Comparison of ENCODE assay signal across 8 cellular contexts in the genomic region with DNA sequence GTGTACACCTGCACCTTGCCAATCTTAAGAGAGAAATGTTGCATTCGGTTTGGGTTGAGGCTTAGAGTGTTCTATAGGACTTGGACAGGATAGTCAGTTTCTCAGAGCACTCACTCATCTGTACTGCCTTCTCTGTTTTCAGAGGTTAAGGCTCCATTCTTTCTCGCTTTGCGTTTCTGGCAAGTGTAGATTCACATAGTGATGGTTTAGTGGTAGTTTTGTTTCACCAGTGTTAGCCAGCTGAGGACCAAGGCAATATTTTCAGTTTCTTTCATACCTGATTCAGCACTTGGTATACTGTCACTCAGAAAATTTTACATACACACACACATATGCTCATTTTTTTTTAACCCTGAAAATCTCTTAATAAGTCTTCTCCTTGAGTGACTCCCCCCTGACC. TPM values are rescaled to one million over a fixed set of nuclear protein-coding genes. Genes with fewer than 3 reads are reported as not detected.
DNase-seq lines count a peak whose midpoint lies in the region; ATAC-seq and TF ChIP-seq lines count a peak whose summit lies in the region.

No MANE protein-coding gene starts in this region.

- no peaks in the 10 kb centered on the region for H3K9me3 ChIP-seq in iPS-15b (ENCODE audit: control insufficient read depth, insufficient read depth, low read length)

- no peak for DNase-seq in T-helper 1 cell
- DNase-seq in activated CD8-positive, alpha-beta T cell treated with anti-CD3 and anti-CD28 coated beads for 36 hours, result no peak
- DNase-seq in stimulated activated naive CD8-positive, alpha-beta T cell treated with anti-CD3 and anti-CD28 coated beads, Interleukin-15, amount 100 ng/mL, for 72 hours, result no peak
- no peak for DNase-seq in NCI-H1436 treated with DMSO at 0.1 percent for 48 hours (lab: John Stamatoyannopoulos, UW)
- no peak for DNase-seq in NCI-H2081 (lab: John Stamatoyannopoulos, UW)
- DNase-seq in NCI-H774 (lab: John Stamatoyannopoulos, UW), result no peak

- H3K4me1 ChIP-seq in iPS-15b (ENCODE audit: control insufficient read depth, insufficient read depth, low read length), result peaks cover 3% of the 10 kb centered on the region

- no peaks in the 10 kb centered on the region for H3K27me3 ChIP-seq in iPS-15b (ENCODE audit: control insufficient read depth, insufficient read depth, low read length)

- H3K9me3 Mint-ChIP-seq in T-helper 1 cell treated with Interleukin-12 subunit alpha and Interleukin-12 subunit beta and Interleukin-4 antibody, amounts not matched to agents 30 μg/mL and 1 μg/mL, for 36 hours, result no peaks in the 10 kb centered on the region
- H3K9me3 Mint-ChIP-seq in activated CD8-positive, alpha-beta T cell treated with anti-CD3 and anti-CD28 coated beads for 36 hours, result no peaks in the 10 kb centered on the region
- no peaks in the 10 kb centered on the region for H3K9me3 Mint-ChIP-seq in stimulated activated naive CD8-positive, alpha-beta T cell treated with anti-CD3 and anti-CD28 coated beads, Interleukin-15, amount 100 ng/mL, for 72 hours

- POLR2A ChIA-PET in activated CD8-positive, alpha-beta T cell treated with anti-CD3 and anti-CD28 coated beads for 36 hours (lab: Charles Lee), result interaction anchor here (0.8 to 3.2 kb wide), 6 partner anchors 16 to 39 kb away, joined by 3 to 18 read pairs (median 3); a partner anchor contains a TSS

- H3K4me1 Mint-ChIP-seq in T-helper 1 cell treated with Interleukin-12 subunit alpha and Interleukin-12 subunit beta and Interleukin-4 antibody, amounts not matched to agents 30 μg/mL and 1 μg/mL, for 36 hours (ENCODE audit: low read depth), result peaks cover 43% of the 10 kb centered on the region
- H3K4me1 Mint-ChIP-seq in activated CD8-positive, alpha-beta T cell treated with anti-CD3 and anti-CD28 coated beads for 36 hours (ENCODE audit: low read depth), result peaks cover 37% of the 10 kb centered on the region
- peaks cover 47% of the 10 kb centered on the region for H3K4me1 Mint-ChIP-seq in stimulated activated naive CD8-positive, alpha-beta T cell treated with anti-CD3 and anti-CD28 coated beads, Interleukin-15, amount 100 ng/mL, for 72 hours

- intact Hi-C loops in activated CD8-positive, alpha-beta T cell treated with anti-CD3 and anti-CD28 coated beads for 36 hours (cut with micrococcal nuclease), result loop anchor here (5.0 kb wide), 1 partner anchor 35 kb away; a partner anchor contains a TSS

- ATAC-seq in activated CD8-positive, alpha-beta T cell treated with anti-CD3 and anti-CD28 coated beads for 36 hours, result no peak
- ATAC-seq in stimulated activated naive CD8-positive, alpha-beta T cell treated with anti-CD3 and anti-CD28 coated beads, Interleukin-15, amount 100 ng/mL, for 72 hours, result no peak

- peaks cover 31% of the 10 kb centered on the region for H3K36me3 Mint-ChIP-seq in T-helper 1 cell treated with Interleukin-12 subunit alpha and Interleukin-12 subunit beta and Interleukin-4 antibody, amounts not matched to agents 30 μg/mL and 1 μg/mL, for 36 hours (ENCODE audit: low read depth)
- H3K36me3 Mint-ChIP-seq in activated CD8-positive, alpha-beta T cell treated with anti-CD3 and anti-CD28 coated beads for 36 hours (ENCODE audit: low read depth), result peaks cover 19% of the 10 kb centered on the region

- peak overlapping the region; percentile 93 for H3K4me3 Mint-ChIP-seq in T-helper 1 cell treated with Interleukin-12 subunit alpha and Interleukin-12 subunit beta and Interleukin-4 antibody, amounts not matched to agents 30 μg/mL and 1 μg/mL, for 36 hours
- peak overlapping the region; percentile 89 for H3K4me3 Mint-ChIP-seq in activated CD8-positive, alpha-beta T cell treated with anti-CD3 and anti-CD28 coated beads for 36 hours
- peak overlapping the region; percentile 95 for H3K4me3 Mint-ChIP-seq in stimulated activated naive CD8-positive, alpha-beta T cell treated with anti-CD3 and anti-CD28 coated beads, Interleukin-15, amount 100 ng/mL, for 72 hours

- H3K27me3 Mint-ChIP-seq in T-helper 1 cell treated with Interleukin-12 subunit alpha and Interleukin-12 subunit beta and Interleukin-4 antibody, amounts not matched to agents 30 μg/mL and 1 μg/mL, for 36 hours (ENCODE audit: low read depth), result no peaks in the 10 kb centered on the region
- no peaks in the 10 kb centered on the region for H3K27me3 Mint-ChIP-seq in activated CD8-positive, alpha-beta T cell treated with anti-CD3 and anti-CD28 coated beads for 36 hours
- no peaks in the 10 kb centered on the region for H3K27me3 Mint-ChIP-seq in stimulated activated naive CD8-positive, alpha-beta T cell treated with anti-CD3 and anti-CD28 coated beads, Interleukin-15, amount 100 ng/mL, for 72 hours

- no peak for TF ChIP-seq CTCF in activated CD8-positive, alpha-beta T cell treated with anti-CD3 and anti-CD28 coated beads for 36 hours (IDR thresholded peaks at IDR 0.05)

- CTCF ChIA-PET in activated CD8-positive, alpha-beta T cell treated with anti-CD3 and anti-CD28 coated beads for 36 hours (lab: Charles Lee), result interaction anchor here (1.1 to 3.4 kb wide), 3 partner anchors 35 to 112 kb away, joined by 3 to 25 read pairs (median 3); no protein-coding TSS in a partner anchor

- peak overlapping the region; percentile 84 for H3K27ac Mint-ChIP-seq in T-helper 1 cell treated with Interleukin-12 subunit alpha and Interleukin-12 subunit beta and Interleukin-4 antibody, amounts not matched to agents 30 μg/mL and 1 μg/mL, for 36 hours
- H3K27ac Mint-ChIP-seq in activated CD8-positive, alpha-beta T cell treated with anti-CD3 and anti-CD28 coated beads for 36 hours, result peak overlapping the region; percentile 93
- H3K27ac Mint-ChIP-seq in stimulated activated naive CD8-positive, alpha-beta T cell treated with anti-CD3 and anti-CD28 coated beads, Interleukin-15, amount 100 ng/mL, for 72 hours, result no peak overlapping the region

- H3K4me3 ChIP-seq in iPS-15b (ENCODE audit: low read depth, low read length), result peak overlapping the region; percentile 95

- peak overlapping the region; percentile 91 for H3K9ac ChIP-seq in iPS-15b (ENCODE audit: low read depth, low read length)

- H3K36me3 ChIP-seq in iPS-15b (ENCODE audit: control insufficient read depth, insufficient read depth, low read length), result peaks cover 26% of the 10 kb centered on the region

RNA-seq across cellular contexts. Expression of a gene that starts 1.3 kb away (rescaled TPM):
- total RNA-seq in activated CD8-positive, alpha-beta T cell treated with anti-CD3 and anti-CD28 coated beads for 36 hours, result 10 to 100 TPM; 13.6 to 14.9 TPM

RNA-seq across cellular contexts. Expression of a gene that starts 36.9 kb away (rescaled TPM):
- 1 to 10 TPM; 5.6 to 6.2 TPM for total RNA-seq in activated CD8-positive, alpha-beta T cell treated with anti-CD3 and anti-CD28 coated beads for 36 hours

RNA-seq across cellular contexts. Expression of a gene that starts 38.5 kb away (rescaled TPM):
- 10 to 100 TPM; 53.9 to 57.4 TPM for total RNA-seq in activated CD8-positive, alpha-beta T cell treated with anti-CD3 and anti-CD28 coated beads for 36 hours

RNA-seq across cellular contexts. Expression of a gene that starts 48.2 kb away (rescaled TPM):
- 100 to 1,000 TPM; 157 to 175 TPM for total RNA-seq in activated CD8-positive, alpha-beta T cell treated with anti-CD3 and anti-CD28 coated beads for 36 hours

Comparison
In these comparisons a context has a peak if more than half of its experiments do, and no peak if none do; other contexts are left out.
1. H3K27ac Mint-ChIP-seq: peak in T-helper 1 cell treated with Interleukin-12 subunit alpha and Interleukin-12 subunit beta and Interleukin-4 antibody, amounts not matched to agents 30 μg/mL and 1 μg/mL, for 36 hours (single experiment) and activated CD8-positive, alpha-beta T cell treated with anti-CD3 and anti-CD28 coated beads for 36 hours (single experiment); none in stimulated activated naive CD8-positive, alpha-beta T cell treated with anti-CD3 and anti-CD28 coated beads, Interleukin-15, amount 100 ng/mL, for 72 hours (0 of 2).
2. Peak in every context shown above with its lines, with median percentiles within 50 percentile points of each other: H3K4me3 Mint-ChIP-seq.